1 cellular context compared by ENCODE assay signal in the genomic region with DNA sequence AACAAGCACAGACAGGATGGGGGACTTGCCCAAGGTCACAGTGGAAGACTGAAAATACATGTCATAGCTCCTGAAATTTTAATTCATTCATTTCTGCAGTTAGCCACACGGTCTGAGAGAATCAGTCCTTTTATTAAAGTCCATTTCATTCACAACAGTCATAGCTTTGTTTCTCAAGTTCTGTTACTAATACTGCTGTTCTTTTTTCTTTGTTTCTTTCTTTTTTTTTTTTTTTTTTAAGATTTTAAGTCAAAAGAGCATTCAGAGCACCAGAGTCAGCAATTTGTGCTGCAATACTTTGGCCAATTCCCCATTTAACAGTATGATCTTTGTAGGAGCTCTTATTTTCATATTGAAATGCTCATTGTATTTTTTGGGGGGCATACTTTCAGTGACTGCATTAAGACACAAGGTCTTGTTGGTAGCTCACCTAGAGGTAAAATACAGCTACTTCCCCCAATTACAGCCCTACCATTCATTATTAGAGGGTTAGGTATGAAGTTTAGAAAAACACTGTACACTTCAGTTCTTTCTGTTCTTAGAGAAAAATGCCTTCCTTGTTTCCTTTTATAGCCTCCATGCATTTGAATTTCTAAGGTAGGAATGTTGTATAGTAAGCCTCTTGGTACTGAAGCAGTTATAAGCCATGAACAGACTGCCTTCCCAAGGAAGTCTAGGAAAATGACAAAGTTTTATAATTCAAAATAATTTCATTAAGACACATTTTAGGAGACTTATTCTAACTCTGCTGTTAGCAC.
A peak's percentile ranks its signal among the peaks of the same experiment; 100 is the strongest.
TF ChIP-seq lines count a peak whose summit lies in the region.

No MANE protein-coding gene starts in this region.

TF ChIP-seq in K562, 482 proteins besides CTCF, POLR2A, EP300 and RAD21:
- TF ChIP-seq TCF7L2 (IDR thresholded peaks at IDR 0.05; ENCODE audit: low read depth, low read length) (no peak), ZNF316 (IDR thresholded peaks at IDR 0.05) (peak; percentile 30; the same call in 1 of the 2 replicates), FUS (optimal IDR thresholded peaks at IDR 0.05; ENCODE audit: low read depth, low read length) (no peak), ETV5 (CRISPR knock-in tag; IDR thresholded peaks at IDR 0.05; ENCODE audit: low read depth) (no peak)
